In genomic region chr22:19478466-19479357, GRCh38 we compare ENCODE assay signal across 8 cellular contexts. TPM values are rescaled to one million over a fixed set of nuclear protein-coding genes. Genes with fewer than 3 reads are reported as not detected.
A peak's percentile ranks its signal among the peaks of the same experiment; 100 is the strongest.
DNase-seq lines count a peak whose midpoint lies in the region; ATAC-seq and TF ChIP-seq lines count a peak whose summit lies in the region.

UFD1 (minus strand) TSS chr22:19479193; CDS start chr22:19479085, 108 bp downstream.

- TF ChIP-seq EP300 in Ishikawa (IDR thresholded peaks at IDR 0.05; ENCODE audit: borderline replicate concordance) (peak; percentile 33; the same call in 1 of the 2 replicates), gastroesophageal sphincter (IDR thresholded peaks at IDR 0.05) (no peak)

- TF ChIP-seq RAD21 in Ishikawa (IDR thresholded peaks at IDR 0.05; ENCODE audit: low read depth), result no peak

- H3K9ac ChIP-seq in SK-N-MC (ENCODE audit: insufficient read length), result peak within 1 kb of the TSS; percentile 99

- H3K36me3 Mint-ChIP-seq in activated naive CD4-positive, alpha-beta T cell treated with anti-CD3 and anti-CD28 coated beads for 36 hours (ENCODE audit: low read depth), result peaks cover 33% of the 10 kb centered on the region

- no peaks in the 10 kb centered on the region for H3K27me3 ChIP-seq in gastroesophageal sphincter

- H3K9me3 Mint-ChIP-seq in activated naive CD4-positive, alpha-beta T cell treated with anti-CD3 and anti-CD28 coated beads for 36 hours, result no peaks in the 10 kb centered on the region

- H3K27ac ChIP-seq in SK-N-MC (peak within 1 kb of the TSS; percentile 99), gastroesophageal sphincter (peak within 1 kb of the TSS; percentile 88 to 97 (median 91)), temporal lobe (ENCODE audit: low read depth, low read length) (peak within 1 kb of the TSS; percentile 98)

- DNase-seq in EH (ENCODE audit: low read depth), result peak; percentile 81
- no peak for DNase-seq in SK-N-MC (ENCODE audit: low read depth, low spot score)
- peak; percentile 82 for DNase-seq in activated naive CD4-positive, alpha-beta T cell treated with anti-CD3 and anti-CD28 coated beads for 36 hours
- DNase-seq in nucleus accumbens (lab: John Stamatoyannopoulos, UW), result peak in 54 of 56 donors; percentile 31 to 90 (median 75)

- H3K4me3 ChIP-seq in SK-N-MC, result peak within 1 kb of the TSS; percentile 96
- H3K4me3 ChIP-seq in gastroesophageal sphincter, result peak within 1 kb of the TSS; percentile 80 to 92

- H3K4me1 Mint-ChIP-seq in activated naive CD4-positive, alpha-beta T cell treated with anti-CD3 and anti-CD28 coated beads for 36 hours (ENCODE audit: low read depth), result peaks cover 30% of the 10 kb centered on the region

- CTCF ChIA-PET in activated naive CD4-positive, alpha-beta T cell treated with anti-CD3 and anti-CD28 coated beads for 36 hours (lab: Charles Lee), result interaction anchor here (0.6 to 1.1 kb wide), 5 partner anchors 13 to 301 kb away, joined by 3 read pairs; no protein-coding TSS in a partner anchor

- peak; percentile 21 to 47 for TF ChIP-seq POLR2A in gastroesophageal sphincter (IDR thresholded peaks at IDR 0.05)

- H3K9me3 ChIP-seq in SK-N-MC (ENCODE audit: low read depth, low read length), result no peaks in the 10 kb centered on the region
- H3K9me3 ChIP-seq in gastroesophageal sphincter, result no peaks in the 10 kb centered on the region

- TF ChIP-seq CTCF in gastroesophageal sphincter (IDR thresholded peaks at IDR 0.05), result no peak

- H3K36me3 ChIP-seq in SK-N-MC (ENCODE audit: insufficient read depth, low read length) (peaks cover 31% of the 10 kb centered on the region), gastroesophageal sphincter (peaks cover 0 to 15% of the 10 kb centered on the region in 2 donors)

- H3K27ac Mint-ChIP-seq in activated naive CD4-positive, alpha-beta T cell treated with anti-CD3 and anti-CD28 coated beads for 36 hours, result peak within 1 kb of the TSS; percentile 96

- H3K4me3 Mint-ChIP-seq in activated naive CD4-positive, alpha-beta T cell treated with anti-CD3 and anti-CD28 coated beads for 36 hours, result peak within 1 kb of the TSS; percentile 99

- peaks cover 0 to 39% (median 20%) of the 10 kb centered on the region in 3 donors for H3K4me1 ChIP-seq in gastroesophageal sphincter

- 0 to 1% methylated on average over 7 to 13 of the region's 66 CpGs for WGBS in gastroesophageal sphincter (ENCODE audit: low coverage in 1 of 2), 2 donors

- ATAC-seq in GM21529 (IDR thresholded peaks at IDR 0.05; ENCODE audit: unreplicated experiment) (peak; percentile 42), gastroesophageal sphincter (peak; percentile 82)

- H3K27me3 Mint-ChIP-seq in activated naive CD4-positive, alpha-beta T cell treated with anti-CD3 and anti-CD28 coated beads for 36 hours (ENCODE audit: low read depth), result no peaks in the 10 kb centered on the region

- intact Hi-C loops in activated naive CD4-positive, alpha-beta T cell treated with anti-CD3 and anti-CD28 coated beads for 36 hours (cut with micrococcal nuclease), result loop anchor here (1.0 to 5.0 kb wide), 12 partner anchors 29 to 414 kb away; partner anchors contain the start of genes CLTCL1, DGCR2, ESS2 and MRPL40

TF ChIP-seq in Ishikawa, 13 proteins besides CTCF, POLR2A, EP300 and RAD21:
- no peak for TF ChIP-seq CREB1 (IDR thresholded peaks at IDR 0.05; ENCODE audit: low read depth)
- TF ChIP-seq MAX (IDR thresholded peaks at IDR 0.05), result 0 out of 2 replicates have a peak, but pooled peaks have one; percentile 32
- TF ChIP-seq TAF1 (IDR thresholded peaks at IDR 0.05; ENCODE audit: low read depth), result peak; percentile 51; the same call in 1 of the 2 replicates
- peak; percentile 52; the same call in 1 of the 2 replicates for TF ChIP-seq NFIC (IDR thresholded peaks at IDR 0.05)

RNA-seq across cellular contexts. Expression of gene UFD1, which starts in this region (rescaled TPM):
- 10 to 100 TPM; 75.1 to 83.3 TPM for total RNA-seq in activated naive CD4-positive, alpha-beta T cell treated with anti-CD3 and anti-CD28 coated beads for 36 hours
- total RNA-seq in gastroesophageal sphincter (10 to 100 TPM; 22.7 to 56.2 (median 38.2) TPM), temporal lobe (18.4 TPM)
